15 cellular contexts compared by ENCODE assay signal in the genomic region with DNA sequence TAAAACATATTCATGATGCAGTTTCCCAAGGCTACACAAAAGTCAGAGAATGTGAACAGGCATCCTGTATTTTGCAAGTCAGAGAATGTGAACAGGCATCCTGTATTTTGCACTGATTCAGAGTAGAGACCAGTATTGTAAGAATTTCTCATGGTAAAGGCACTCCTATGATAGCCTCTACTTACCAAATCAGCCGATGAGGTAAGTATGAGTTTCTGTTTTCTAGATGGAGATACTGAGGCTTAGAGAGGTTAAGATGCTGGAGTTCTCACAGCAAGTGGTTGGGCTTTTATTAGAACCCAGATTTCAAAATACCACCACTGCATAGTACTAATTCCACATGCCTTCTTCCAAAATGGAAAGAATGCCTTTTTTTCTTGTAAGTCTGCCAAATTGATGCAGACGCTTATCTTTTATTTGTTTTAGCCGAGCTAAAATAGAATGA. TPM values are rescaled to one million over a fixed set of nuclear protein-coding genes. Genes with fewer than 3 reads are reported as not detected.
DNase-seq lines count a peak whose midpoint lies in the region; ATAC-seq and TF ChIP-seq lines count a peak whose summit lies in the region.
"Had no signal": no experiment of that assay in that cellular context is flagged by ENCODE, and none has a peak within 500 bp of the region (broad histone marks: within the 10 kb centered on the region; RNA-seq: fewer than 3 reads in every experiment).

No MANE protein-coding gene starts in this region.

- H3K36me3 Mint-ChIP-seq in nephron (ENCODE audit: low read depth), result peaks cover 6% of the 10 kb centered on the region

- peaks cover 15% of the 10 kb centered on the region; the same call in 1 of the 2 replicates for H4K20me1 ChIP-seq in OCI-LY7 (ENCODE audit: insufficient read depth, low read length)

- H3K4me3 ChIP-seq in OCI-LY7 (ENCODE audit: low read depth, low read length, poor library complexity, severe bottlenecking) (no peak overlapping the region), coronary artery (no peak overlapping the region)
- H3K4me3 ChIP-seq: hepatocyte had no signal

- peaks cover 32% of the 10 kb centered on the region for H3K4me1 Mint-ChIP-seq in nephron

- no peaks in the 10 kb centered on the region for H3K9me3 Mint-ChIP-seq in nephron
- H3K9me3 Mint-ChIP-seq: activated naive CD4-positive, alpha-beta T cell treated with anti-CD3 and anti-CD28 coated beads, Interleukin-2, amount 10 ng/mL, durations not matched to agents 7 days and 5 days; stimulated activated memory B cell treated with anti-CD40 and anti-IgM and Interleukin-4, amounts not matched to agents 10 μg/mL and 1 μg/mL and 100 μg/mL, for 72 hours had no signal

- POLR2A ChIA-PET in OCI-LY7 (lab: Charles Lee), result interaction anchor here (0.6 to 1.4 kb wide), 5 partner anchors 11 to 279 kb away, joined by 3 to 5 read pairs (median 3); no protein-coding TSS in a partner anchor

- in situ Hi-C loops in GM13977 (cut with MboI; ENCODE audit: low pct_unique_long_range_greater_than_20kb, low sequenced_read_pairs, unreplicated experiment), result no loop called here

- H3K4me3 Mint-ChIP-seq in nephron, result no peak overlapping the region
- H3K4me3 Mint-ChIP-seq: activated naive CD4-positive, alpha-beta T cell treated with anti-CD3 and anti-CD28 coated beads, Interleukin-2, amount 10 ng/mL, durations not matched to agents 7 days and 5 days had no signal

- TF ChIP-seq CTCF in OCI-LY7 (conservative IDR thresholded peaks at IDR 0.05; ENCODE audit: low read length), result no peak
- no peak for TF ChIP-seq CTCF in coronary artery (IDR thresholded peaks at IDR 0.05)
- no peak for TF ChIP-seq CTCF in nephron (IDR thresholded peaks at IDR 0.05; ENCODE audit: unreplicated experiment in 3 of 3)
- no peak for TF ChIP-seq CTCF in GM13977 (IDR thresholded peaks at IDR 0.05; ENCODE audit: extremely low read depth, insufficient read depth, missing control alignments)

- CTCF ChIA-PET in OCI-LY7 (lab: Charles Lee; ENCODE audit: unreplicated experiment), result no interaction called here

- peak overlapping the region in 2 of 3 experiments; percentile 42 to 62 for H3K27ac Mint-ChIP-seq in nephron

- no peaks in the 10 kb centered on the region for H3K9me2 ChIP-seq in OCI-LY7 (ENCODE audit: insufficient read depth, low read length)

- no TSS peak for BruUV-seq in OCI-LY7 (replicated peaks; lab: Mats Ljungman, UMichigan)

- no peak for ATAC-seq in GM18867 (IDR thresholded peaks at IDR 0.05; ENCODE audit: unreplicated experiment)

- H3K79me2 ChIP-seq in OCI-LY7 (ENCODE audit: insufficient read depth, low read depth, low read length), result no peaks in the 10 kb centered on the region
- H3K79me2 ChIP-seq: hepatocyte had no signal

- H3K36me3 ChIP-seq in OCI-LY7 (ENCODE audit: insufficient read depth, low read length), result peaks cover 12% of the 10 kb centered on the region

- H3K27me3 Mint-ChIP-seq in nephron (ENCODE audit: low read depth), result no peaks in the 10 kb centered on the region
- H3K27me3 Mint-ChIP-seq: activated naive CD4-positive, alpha-beta T cell treated with anti-CD3 and anti-CD28 coated beads, Interleukin-2, amount 10 ng/mL, durations not matched to agents 7 days and 5 days; stimulated activated memory B cell treated with anti-CD40 and anti-IgM and Interleukin-4, amounts not matched to agents 10 μg/mL and 1 μg/mL and 100 μg/mL, for 72 hours had no signal

- no peak overlapping the region for H2AFZ ChIP-seq in OCI-LY7 (ENCODE audit: low read length)
- H2AFZ ChIP-seq: hepatocyte had no signal

- H3K4me1 ChIP-seq in OCI-LY7 (ENCODE audit: insufficient read depth, low read length, poor library complexity, severe bottlenecking), result peaks cover 35% of the 10 kb centered on the region

- H3K4me2 ChIP-seq in OCI-LY7 (ENCODE audit: low read length), result peak overlapping the region; percentile 41
- H3K4me2 ChIP-seq: hepatocyte had no signal

- intact Hi-C loops in OCI-LY7 (cut with micrococcal nuclease; ENCODE audit: unreplicated experiment), result no loop called here

- DNase-seq in AG20443 (ENCODE audit: low spot score) (peak; percentile 45), OCI-LY7 (ENCODE audit: low spot score) (no peak), coronary artery (ENCODE audit: low spot score) (no peak), GM13977 (ENCODE audit: low spot score) (no peak), NCI-H69 (lab: John Stamatoyannopoulos, UW) (no peak), NCI-H1092 treated with DMSO at 0.1 percent for 48 hours (lab: John Stamatoyannopoulos, UW) (no peak)
- DNase-seq: activated naive CD4-positive, alpha-beta T cell treated with anti-CD3 and anti-CD28 coated beads, Interleukin-2, amount 10 ng/mL, durations not matched to agents 7 days and 5 days; mammary epithelial cell; NCI-H1048; NCI-H446; stimulated activated CD4-positive, alpha-beta T cell treated with anti-CD3 and anti-CD28 coated beads, Interleukin-2, amount 100 ng/mL, for 24 hours had no signal

- H3K9me3 ChIP-seq in OCI-LY7 (ENCODE audit: low read length), result no peaks in the 10 kb centered on the region

- H3K27ac ChIP-seq in OCI-LY7 (ENCODE audit: low read depth, low read length, poor library complexity, severe bottlenecking) (peak overlapping the region; percentile 30), coronary artery (peak overlapping the region; percentile 57 to 82)
- H3K27ac ChIP-seq: hepatocyte had no signal

RNA-seq across cellular contexts. Expression of gene TPT1, which starts 12.3 kb away (rescaled TPM):
- total RNA-seq in OCI-LY7 (2014; rRNA removed; shearing (Covaris generic)), result 1,996 and 2,481 TPM in 2 replicates
- total RNA-seq in OCI-LY7 (2022), result 2,337 and 2,698 TPM in 2 replicates
